ENCODE assay signal across 21 cellular contexts in the genomic region with DNA sequence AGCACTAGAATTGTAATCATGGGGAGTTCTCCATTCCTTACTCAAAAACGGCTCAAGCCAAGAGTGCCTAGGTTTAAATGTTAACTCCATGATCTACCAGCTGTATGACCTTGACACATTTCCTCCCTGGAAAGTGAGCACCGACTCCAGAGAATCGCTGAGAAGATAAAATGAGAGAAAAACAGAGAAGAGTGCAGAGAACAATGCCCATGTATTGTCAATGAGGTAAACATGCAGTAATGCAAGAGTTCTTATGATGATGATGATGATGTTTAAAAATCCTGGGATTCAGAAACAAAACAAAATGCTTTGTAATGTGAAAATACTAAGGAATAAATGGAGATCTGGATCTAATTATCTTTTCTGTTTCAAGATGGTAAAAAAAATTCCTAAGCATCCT.
DNase-seq lines count a peak whose midpoint lies in the region; ATAC-seq, FAIRE-seq and TF ChIP-seq lines count a peak whose summit lies in the region.
"Had no signal": no experiment of that assay in that cellular context is flagged by ENCODE, and none has a peak within 500 bp of the region (broad histone marks: within the 10 kb centered on the region; RNA-seq: fewer than 3 reads in every experiment).

No MANE protein-coding gene starts in this region.

- H3K27me3 ChIP-seq in GM23338 (ENCODE audit: insufficient read depth) (no peaks in the 10 kb centered on the region), GM12878 (replicated peaks in 1 of 2; ENCODE audit: control insufficient read depth in 2 of 2, insufficient read depth in 2 of 2, low read length in 1 of 2) (no peaks in the 10 kb centered on the region)
- H3K27me3 ChIP-seq: adrenal gland, gastrocnemius medialis, neural progenitor cell, suprapubic skin had no signal

- TF ChIP-seq RAD21 in GM12878 (IDR thresholded peaks at IDR 0.05; ENCODE audit: insufficient read depth, low read depth, low read length): no peak

- no peaks in the 10 kb centered on the region for H4K20me1 ChIP-seq in GM23338 (replicated peaks; ENCODE audit: insufficient read depth)
- H4K20me1 ChIP-seq in GM12878 (ENCODE audit: control insufficient read depth, insufficient read depth): no peaks in the 10 kb centered on the region

- H3K79me2 ChIP-seq in GM23338 (replicated peaks; ENCODE audit: insufficient read depth) (no peaks in the 10 kb centered on the region), GM12878 (ENCODE audit: control insufficient read depth, insufficient read depth, low read length) (no peaks in the 10 kb centered on the region)

- CTCF ChIA-PET in GM12878 (lab: Yijun Ruan, JAX): interaction anchor here (0.7 to 5.8 kb wide), 9 partner anchors 8 to 427 kb away, joined by 3 to 66 read pairs (median 11); a partner anchor contains a TSS

- POLR2A ChIA-PET in GM12878 (lab: Charles Lee): interaction anchor here (0.5 kb wide), 1 partner anchor 240 kb away, joined by 6 read pairs; no protein-coding TSS in a partner anchor

- in situ Hi-C loops in ACHN (cut with HindIII; ENCODE audit: low pct_ligation_motif_present, low pct_unique_long_range_greater_than_20kb, low sequenced_read_pairs): no loop called here
- in situ Hi-C loops in GM12878 (cut with MboI): no loop called here

- TF ChIP-seq CTCF in GM23338 (conservative IDR thresholded peaks at IDR 0.05; ENCODE audit: low read depth in 2 of 2): no peak
- no peak for TF ChIP-seq CTCF in GM12878 (IDR thresholded peaks at IDR 0.05 in 2 of 3, conservative IDR thresholded peaks at IDR 0.05 in 1 of 3; ENCODE audit: control insufficient read depth in 2 of 3, extremely low read depth in 1 of 3, insufficient read depth in 1 of 3, low read depth in 3 of 3, low read length in 3 of 3)

- WGBS in GM12878 (ENCODE audit: insufficient coverage, insufficient replicate concordance, low lambda C conversion rate, missing lambda C conversion rate): 63% methylated on average over 3 of the region's 3 CpGs

- intact Hi-C loops in GM12878 (cut with micrococcal nuclease; ENCODE audit: unreplicated experiment): no loop called here

- BruUV-seq in GM12878 (replicated peaks; lab: Mats Ljungman, UMichigan): no TSS peak

- H3K27me3 Mint-ChIP-seq in GM23338 (ENCODE audit: insufficient read depth, low read depth, poor library complexity): peaks cover 6% of the 10 kb centered on the region
- H3K27me3 Mint-ChIP-seq: activated CD4-positive, alpha-beta memory T cell treated with anti-CD3 and anti-CD28 coated beads for 36 hours had no signal

- no peaks in the 10 kb centered on the region for H3K9me3 ChIP-seq in GM12878 (replicated peaks; ENCODE audit: control insufficient read depth, insufficient read depth, low read length)
- H3K9me3 ChIP-seq: adrenal gland, gastrocnemius medialis, mucosa of descending colon, suprapubic skin had no signal

- no peaks in the 10 kb centered on the region for H3F3A ChIP-seq in GM23338 (replicated peaks; ENCODE audit: low read depth)

- no peak for TF ChIP-seq POLR2A in GM12878 (IDR thresholded peaks at IDR 0.05; ENCODE audit: low read depth, low read length)

- H3K4me1 ChIP-seq in GM23338 (ENCODE audit: insufficient read depth) (no peaks in the 10 kb centered on the region; the same call in none of the 2 replicates), GM12878 (ENCODE audit: control insufficient read depth, insufficient read depth, low read length) (peaks cover 30% of the 10 kb centered on the region)
- H3K4me1 ChIP-seq: gastrocnemius medialis, suprapubic skin had no signal

- no peak overlapping the region for H3K9ac ChIP-seq in GM12878 (ENCODE audit: control insufficient read depth, insufficient read depth, low read length)
- H3K9ac ChIP-seq: neural progenitor cell had no signal

- RAD21 ChIA-PET in GM12878 (lab: Charles Lee; ENCODE audit: unreplicated experiment): interaction anchor here (1.0 to 4.2 kb wide), 8 partner anchors 13 to 427 kb away, joined by 3 to 27 read pairs (median 7); a partner anchor contains a TSS

- H3K4me2 ChIP-seq in GM23338 (no peak overlapping the region), GM12878 (ENCODE audit: control insufficient read depth, insufficient read depth) (peak overlapping the region; percentile 94; the same call in 1 of the 2 replicates)
- H3K4me2 ChIP-seq: neural progenitor cell had no signal

- H3K9me2 ChIP-seq in GM23338 (ENCODE audit: insufficient read depth): no peaks in the 10 kb centered on the region

- 0 out of 2 replicates have a peak overlapping the region, but pooled peaks have one; percentile 1 for H3K27ac Mint-ChIP-seq in GM23338
- H3K27ac Mint-ChIP-seq: neural progenitor cell; progenitor cell of endocrine pancreas; stimulated activated effector memory CD8-positive, alpha-beta T cell treated with anti-CD3 and anti-CD28 coated beads, Interleukin-12 subunit alpha, Interleukin-12 subunit beta, amount 100 ng/mL, for 72 hours had no signal

- peak; percentile 29 for DNase-seq in ACHN
- DNase-seq in GM23338 (ENCODE audit: low spot score): no peak
- no peak for DNase-seq in GM12878 (ENCODE audit: low read depth, low spot score)
- DNase-seq in kidney tubule cell (ENCODE audit: low spot score): peak; percentile 26
- DNase-seq in activated CD8-positive, alpha-beta memory T cell treated with anti-CD3 and anti-CD28 coated beads, Interleukin-2, amount 50 U/mL, for 48 hours: no peak
- DNase-seq in NCI-H69 (lab: John Stamatoyannopoulos, UW): no peak
- no peak for DNase-seq in activated gamma-delta T cell (lab: John Stamatoyannopoulos, UW)
- DNase-seq: CD4-positive, alpha-beta memory T cell; gastrocnemius medialis; NCI-H1092; NCI-H2029 treated with DMSO at 0.1 percent for 48 hours had no signal

- no peak for TF ChIP-seq EP300 in GM12878 (IDR thresholded peaks at IDR 0.05; ENCODE audit: borderline replicate concordance in 1 of 2, control insufficient read depth in 1 of 2, low read depth in 2 of 2, low read length in 2 of 2)

- H3K4me3 ChIP-seq in GM23338 (no peak overlapping the region), GM12878 (no peak overlapping the region)
- H3K4me3 ChIP-seq: adrenal gland, gastrocnemius medialis, mucosa of descending colon, neural progenitor cell, suprapubic skin had no signal

- peaks cover 8% of the 10 kb centered on the region for H3K9me3 Mint-ChIP-seq in GM23338
- H3K9me3 Mint-ChIP-seq: activated CD4-positive, alpha-beta memory T cell treated with anti-CD3 and anti-CD28 coated beads for 36 hours; stimulated activated effector memory CD8-positive, alpha-beta T cell treated with anti-CD3 and anti-CD28 coated beads, Interleukin-12 subunit alpha, Interleukin-12 subunit beta, amount 100 ng/mL, for 72 hours had no signal

- H3K36me3 Mint-ChIP-seq in GM23338 (ENCODE audit: low read depth): peaks cover 8% of the 10 kb centered on the region
- H3K36me3 Mint-ChIP-seq: activated CD4-positive, alpha-beta memory T cell treated with anti-CD3 and anti-CD28 coated beads for 36 hours; CD4-positive, alpha-beta memory T cell; neural progenitor cell; stimulated activated effector memory CD8-positive, alpha-beta T cell treated with anti-CD3 and anti-CD28 coated beads, Interleukin-12 subunit alpha, Interleukin-12 subunit beta, amount 100 ng/mL, for 72 hours had no signal

- no peak for ATAC-seq in GM23338
- no peak for ATAC-seq in GM12878
- ATAC-seq in esophagus mucosa: no peak
- ATAC-seq: gastrocnemius medialis had no signal

- H3K4me1 Mint-ChIP-seq in GM23338: peaks cover 2% of the 10 kb centered on the region; the same call in 2 of the 3 replicates

- FAIRE-seq in GM12878 (lab: Jason Lieb, UNC): no peak
- FAIRE-seq: islet of Langerhans, urothelium cell line had no signal

- H2AFZ ChIP-seq in GM23338 (no peak overlapping the region), GM12878 (ENCODE audit: control insufficient read depth, low read depth, low read length) (no peak overlapping the region)
- H2AFZ ChIP-seq: neural progenitor cell had no signal

- H3K4me3 Mint-ChIP-seq in GM23338: no peak overlapping the region
- H3K4me3 Mint-ChIP-seq: activated CD4-positive, alpha-beta memory T cell treated with anti-CD3 and anti-CD28 coated beads for 36 hours; CD4-positive, alpha-beta memory T cell; neural progenitor cell; stimulated activated effector memory CD8-positive, alpha-beta T cell treated with anti-CD3 and anti-CD28 coated beads, Interleukin-12 subunit alpha, Interleukin-12 subunit beta, amount 100 ng/mL, for 72 hours had no signal

- SMC1A ChIA-PET in GM12878 (lab: Charles Lee; ENCODE audit: uncharacterized antibody, unreplicated experiment): interaction anchor here (0.7 to 3.5 kb wide), 15 partner anchors 8 to 296 kb away, joined by 3 to 25 read pairs (median 4); a partner anchor contains a TSS

- H3K36me3 ChIP-seq in GM23338 (ENCODE audit: insufficient read depth) (no peaks in the 10 kb centered on the region), GM12878 (ENCODE audit: control insufficient read depth in 2 of 2, insufficient read depth in 2 of 2, low read length in 1 of 2) (no peaks in the 10 kb centered on the region)
- H3K36me3 ChIP-seq: adrenal gland, gastrocnemius medialis, neural progenitor cell, suprapubic skin had no signal

- H3K27ac ChIP-seq in GM23338 (ENCODE audit: low read depth) (0 out of 2 replicates have a peak overlapping the region, but pooled peaks have one; percentile 5), GM12878 (ENCODE audit: control insufficient read depth, insufficient read depth) (peak overlapping the region; percentile 65)
- H3K27ac ChIP-seq: gastrocnemius medialis, neural progenitor cell, suprapubic skin had no signal

TF ChIP-seq in GM23338, 12 proteins besides CTCF, POLR2A, EP300 and RAD21 (continues in another document):
- TF ChIP-seq STAT1 (IDR thresholded peaks at IDR 0.05; ENCODE audit: unreplicated experiment): no peak

TF ChIP-seq in GM12878, 131 proteins besides CTCF, POLR2A, EP300 and RAD21:
- TF ChIP-seq IKZF1 (conservative IDR thresholded peaks at IDR 0.05): no peak

Comparison
In these comparisons a context has a peak if more than half of its experiments do, and no peak if none do; other contexts are left out.
1. DNase-seq: peak in ACHN (single experiment) and kidney tubule cell (single experiment); none in GM23338 (single experiment), GM12878 (single experiment), activated CD8-positive, alpha-beta memory T cell treated with anti-CD3 and anti-CD28 coated beads, Interleukin-2, amount 50 U/mL, for 48 hours (single experiment), NCI-H69 (single experiment) and activated gamma-delta T cell (single experiment).